ENCODE assay signal across 1 cellular context in the genomic region with DNA sequence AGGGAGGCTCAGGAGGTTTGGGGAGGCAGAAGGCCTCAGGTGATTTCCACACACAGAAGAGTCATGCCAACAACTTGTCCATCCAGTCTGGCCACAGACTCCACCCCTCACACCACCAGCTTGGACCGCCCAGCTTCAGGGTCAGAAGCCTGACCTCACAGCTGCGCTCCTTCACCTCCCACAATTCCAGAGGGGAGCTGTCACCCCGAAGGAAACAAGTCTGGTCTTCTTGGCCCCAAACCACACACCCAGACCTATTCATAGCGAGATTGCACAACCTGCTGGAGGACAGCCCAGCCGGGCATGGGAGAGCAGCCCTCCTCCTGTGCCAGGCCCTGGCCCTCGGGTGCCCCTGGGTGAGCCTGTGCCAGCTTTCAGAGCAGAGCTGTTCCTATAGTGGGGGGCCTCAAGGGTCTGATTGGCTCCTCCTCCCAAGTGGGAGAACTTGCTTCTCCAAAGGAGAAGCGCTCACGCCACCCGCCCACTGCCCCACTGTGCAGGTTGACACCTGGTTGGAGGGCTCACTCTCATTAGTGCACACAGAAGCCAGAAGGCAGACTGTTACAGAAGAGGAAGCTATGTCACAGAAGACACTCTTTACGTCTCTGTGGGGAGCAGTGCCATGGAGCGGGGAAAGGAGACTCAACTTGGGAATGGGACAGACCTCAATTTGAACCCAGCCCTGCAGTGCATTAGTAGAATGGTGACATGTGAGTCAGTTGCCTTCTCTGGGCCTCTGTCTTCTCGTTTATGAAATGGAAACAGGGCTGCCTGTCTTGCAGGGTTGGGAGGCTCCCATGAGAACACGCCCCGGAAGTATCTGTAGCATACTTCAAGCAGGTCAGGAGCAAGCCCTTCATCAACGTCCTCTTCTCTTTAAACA.
A peak's percentile ranks its signal among the peaks of the same experiment; 100 is the strongest.
TF ChIP-seq lines count a peak whose summit lies in the region.

No MANE protein-coding gene starts in this region.

TF ChIP-seq in K562, 482 proteins besides CTCF, POLR2A, EP300 and RAD21 (continued from another document and continues in another):
- no peak for TF ChIP-seq PRMT5 (CRISPR knock-in tag; IDR thresholded peaks at IDR 0.05)
- peak; percentile 41; the same call in 1 of the 2 replicates for TF ChIP-seq SMAD4 (CRISPR knock-in tag; conservative IDR thresholded peaks at IDR 0.05)
- TF ChIP-seq CEBPG (CRISPR knock-in tag; IDR thresholded peaks at IDR 0.05), result peak; percentile 82; the same call in 1 of the 2 replicates
- peak; percentile 88 to 92 for TF ChIP-seq CEBPG (tag; conservative IDR thresholded peaks at IDR 0.05 in 1 of 2, IDR thresholded peaks at IDR 0.05 in 1 of 2)
- no peak for TF ChIP-seq EWSR1 (IDR thresholded peaks at IDR 0.05; ENCODE audit: borderline replicate concordance, low read depth, partially characterized antibody)
- TF ChIP-seq ZNF12 (CRISPR knock-in tag; IDR thresholded peaks at IDR 0.05), result no peak
- no peak for TF ChIP-seq GTF2E2 (tag; IDR thresholded peaks at IDR 0.05)
- TF ChIP-seq NR2C1 (IDR thresholded peaks at IDR 0.05), result peak; percentile 53; the same call in 1 of the 2 replicates
- TF ChIP-seq NR2C1 (tag; IDR thresholded peaks at IDR 0.05), result peak; percentile 76; the same call in 1 of the 2 replicates
- TF ChIP-seq, protein P1, sequence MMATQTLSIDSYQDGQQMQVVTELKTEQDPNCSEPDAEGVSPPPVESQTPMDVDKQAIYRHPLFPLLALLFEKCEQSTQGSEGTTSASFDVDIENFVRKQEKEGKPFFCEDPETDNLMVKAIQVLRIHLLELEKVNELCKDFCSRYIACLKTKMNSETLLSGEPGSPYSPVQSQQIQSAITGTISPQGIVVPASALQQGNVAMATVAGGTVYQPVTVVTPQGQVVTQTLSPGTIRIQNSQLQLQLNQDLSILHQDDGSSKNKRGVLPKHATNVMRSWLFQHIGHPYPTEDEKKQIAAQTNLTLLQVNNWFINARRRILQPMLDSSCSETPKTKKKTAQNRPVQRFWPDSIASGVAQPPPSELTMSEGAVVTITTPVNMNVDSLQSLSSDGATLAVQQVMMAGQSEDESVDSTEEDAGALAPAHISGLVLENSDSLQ (IDR thresholded peaks at IDR 0.05), result peak; percentile 41; the same call in 1 of the 2 replicates
- TF ChIP-seq HDAC3 (IDR thresholded peaks at IDR 0.05; ENCODE audit: borderline replicate concordance, partially characterized antibody), result no peak
- TF ChIP-seq MTA3 (IDR thresholded peaks at IDR 0.05; ENCODE audit: borderline replicate concordance), result no peak
- no peak for TF ChIP-seq POU5F1 (IDR thresholded peaks at IDR 0.05; ENCODE audit: borderline replicate concordance, low read depth, low read length, partially characterized antibody)
- TF ChIP-seq C11orf30 (IDR thresholded peaks at IDR 0.05; ENCODE audit: low read depth), result no peak
- TF ChIP-seq FOXK1 (CRISPR knock-in tag; IDR thresholded peaks at IDR 0.05; ENCODE audit: borderline replicate concordance), result no peak
- no peak for TF ChIP-seq ZNF133 (CRISPR knock-in tag; IDR thresholded peaks at IDR 0.05)
- TF ChIP-seq BMI1 (IDR thresholded peaks at IDR 0.05; ENCODE audit: low read length), result no peak
- TF ChIP-seq RUNX1 (IDR thresholded peaks at IDR 0.05; ENCODE audit: low read depth), result no peak
- no peak for TF ChIP-seq BDP1 (IDR thresholded peaks at IDR 0.05; ENCODE audit: insufficient read depth, insufficient read length)
- TF ChIP-seq, protein P2, sequence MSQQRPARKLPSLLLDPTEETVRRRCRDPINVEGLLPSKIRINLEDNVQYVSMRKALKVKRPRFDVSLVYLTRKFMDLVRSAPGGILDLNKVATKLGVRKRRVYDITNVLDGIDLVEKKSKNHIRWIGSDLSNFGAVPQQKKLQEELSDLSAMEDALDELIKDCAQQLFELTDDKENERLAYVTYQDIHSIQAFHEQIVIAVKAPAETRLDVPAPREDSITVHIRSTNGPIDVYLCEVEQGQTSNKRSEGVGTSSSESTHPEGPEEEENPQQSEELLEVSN (IDR thresholded peaks at IDR 0.05; ENCODE audit: borderline replicate concordance in 1 of 2, extremely low read depth in 1 of 2, insufficient read depth in 1 of 2, insufficient read length in 1 of 2, low read depth in 1 of 2, low read length in 1 of 2, poor library complexity in 1 of 2, severe bottlenecking in 1 of 2), result peak in 1 of 2 experiments; percentile 17
- no peak for TF ChIP-seq MCM7 (IDR thresholded peaks at IDR 0.05)
- 0 out of 2 replicates have a peak, but pooled peaks have one; percentile 40 for TF ChIP-seq NFXL1 (CRISPR knock-in tag; IDR thresholded peaks at IDR 0.05)
- TF ChIP-seq, protein P3, sequence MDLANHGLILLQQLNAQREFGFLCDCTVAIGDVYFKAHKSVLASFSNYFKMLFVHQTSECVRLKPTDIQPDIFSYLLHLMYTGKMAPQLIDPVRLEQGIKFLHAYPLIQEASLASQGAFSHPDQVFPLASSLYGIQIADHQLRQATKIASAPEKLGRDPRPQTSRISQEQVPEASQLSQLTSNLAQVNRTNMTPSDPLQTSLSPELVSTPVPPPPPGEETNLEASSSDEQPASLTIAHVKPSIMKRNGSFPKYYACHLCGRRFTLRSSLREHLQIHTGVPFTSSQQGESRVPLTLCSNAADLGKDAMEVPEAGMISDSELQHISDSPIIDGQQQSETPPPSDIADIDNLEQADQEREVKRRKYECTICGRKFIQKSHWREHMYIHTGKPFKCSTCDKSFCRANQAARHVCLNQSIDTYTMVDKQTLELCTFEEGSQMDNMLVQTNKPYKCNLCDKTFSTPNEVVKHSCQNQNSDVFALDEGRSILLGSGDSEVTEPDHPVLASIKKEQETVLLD (IDR thresholded peaks at IDR 0.05), result 0 out of 2 replicates have a peak, but pooled peaks have one; percentile 33
- no peak for TF ChIP-seq STAG1 (CRISPR knock-in tag; IDR thresholded peaks at IDR 0.05; ENCODE audit: borderline replicate concordance)
- TF ChIP-seq RBM25 (IDR thresholded peaks at IDR 0.05; ENCODE audit: low read depth, low read length, severe bottlenecking), result no peak
- TF ChIP-seq, protein P4, sequence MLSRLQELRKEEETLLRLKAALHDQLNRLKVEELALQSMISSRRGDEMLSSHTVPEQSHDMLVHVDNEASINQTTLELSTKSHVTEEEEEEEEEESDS (CRISPR knock-in tag; IDR thresholded peaks at IDR 0.05), result no peak
- TF ChIP-seq, protein P5, sequence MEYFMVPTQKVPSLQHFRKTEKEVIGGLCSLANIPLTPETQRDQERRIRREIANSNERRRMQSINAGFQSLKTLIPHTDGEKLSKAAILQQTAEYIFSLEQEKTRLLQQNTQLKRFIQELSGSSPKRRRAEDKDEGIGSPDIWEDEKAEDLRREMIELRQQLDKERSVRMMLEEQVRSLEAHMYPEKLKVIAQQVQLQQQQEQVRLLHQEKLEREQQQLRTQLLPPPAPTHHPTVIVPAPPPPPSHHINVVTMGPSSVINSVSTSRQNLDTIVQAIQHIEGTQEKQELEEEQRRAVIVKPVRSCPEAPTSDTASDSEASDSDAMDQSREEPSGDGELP (CRISPR knock-in tag; IDR thresholded peaks at IDR 0.05; ENCODE audit: borderline replicate concordance), result peak; percentile 93
- TF ChIP-seq, protein P6, sequence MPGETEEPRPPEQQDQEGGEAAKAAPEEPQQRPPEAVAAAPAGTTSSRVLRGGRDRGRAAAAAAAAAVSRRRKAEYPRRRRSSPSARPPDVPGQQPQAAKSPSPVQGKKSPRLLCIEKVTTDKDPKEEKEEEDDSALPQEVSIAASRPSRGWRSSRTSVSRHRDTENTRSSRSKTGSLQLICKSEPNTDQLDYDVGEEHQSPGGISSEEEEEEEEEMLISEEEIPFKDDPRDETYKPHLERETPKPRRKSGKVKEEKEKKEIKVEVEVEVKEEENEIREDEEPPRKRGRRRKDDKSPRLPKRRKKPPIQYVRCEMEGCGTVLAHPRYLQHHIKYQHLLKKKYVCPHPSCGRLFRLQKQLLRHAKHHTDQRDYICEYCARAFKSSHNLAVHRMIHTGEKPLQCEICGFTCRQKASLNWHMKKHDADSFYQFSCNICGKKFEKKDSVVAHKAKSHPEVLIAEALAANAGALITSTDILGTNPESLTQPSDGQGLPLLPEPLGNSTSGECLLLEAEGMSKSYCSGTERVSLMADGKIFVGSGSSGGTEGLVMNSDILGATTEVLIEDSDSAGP (CRISPR knock-in tag; IDR thresholded peaks at IDR 0.05), result no peak
- no peak for TF ChIP-seq ETS2 (tag; IDR thresholded peaks at IDR 0.05; ENCODE audit: borderline replicate concordance, poor library complexity, severe bottlenecking)
- TF ChIP-seq HDGF (IDR thresholded peaks at IDR 0.05), result no peak
- no peak for TF ChIP-seq MAFG (tag; conservative IDR thresholded peaks at IDR 0.05)
- TF ChIP-seq, protein P7, sequence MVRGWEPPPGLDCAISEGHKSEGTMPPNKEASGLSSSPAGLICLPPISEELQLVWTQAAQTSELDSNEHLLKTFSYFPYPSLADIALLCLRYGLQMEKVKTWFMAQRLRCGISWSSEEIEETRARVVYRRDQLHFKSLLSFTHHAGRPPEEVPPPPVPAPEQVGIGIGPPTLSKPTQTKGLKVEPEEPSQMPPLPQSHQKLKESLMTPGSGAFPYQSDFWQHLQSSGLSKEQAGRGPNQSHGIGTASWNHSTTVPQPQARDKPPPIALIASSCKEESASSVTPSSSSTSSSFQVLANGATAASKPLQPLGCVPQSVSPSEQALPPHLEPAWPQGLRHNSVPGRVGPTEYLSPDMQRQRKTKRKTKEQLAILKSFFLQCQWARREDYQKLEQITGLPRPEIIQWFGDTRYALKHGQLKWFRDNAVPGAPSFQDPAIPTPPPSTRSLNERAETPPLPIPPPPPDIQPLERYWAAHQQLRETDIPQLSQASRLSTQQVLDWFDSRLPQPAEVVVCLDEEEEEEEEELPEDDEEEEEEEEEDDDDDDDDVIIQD (CRISPR knock-in tag; IDR thresholded peaks at IDR 0.05), result no peak
- no peak for TF ChIP-seq ZSCAN32 (CRISPR knock-in tag; IDR thresholded peaks at IDR 0.05)
- peak; percentile 36; the same call in 1 of the 2 replicates for TF ChIP-seq CXXC5 (CRISPR knock-in tag; IDR thresholded peaks at IDR 0.05)
- peak; percentile 15; the same call in 1 of the 2 replicates for TF ChIP-seq ATF7 (IDR thresholded peaks at IDR 0.05)
- 0 out of 2 replicates have a peak, but pooled peaks have one; percentile 26 for TF ChIP-seq HDAC8 (tag; IDR thresholded peaks at IDR 0.05)
- TF ChIP-seq HDAC1 (IDR thresholded peaks at IDR 0.05), result peak in 1 of 2 experiments; percentile 30; a peak in 1 of 4 replicates
- TF ChIP-seq, protein P8, sequence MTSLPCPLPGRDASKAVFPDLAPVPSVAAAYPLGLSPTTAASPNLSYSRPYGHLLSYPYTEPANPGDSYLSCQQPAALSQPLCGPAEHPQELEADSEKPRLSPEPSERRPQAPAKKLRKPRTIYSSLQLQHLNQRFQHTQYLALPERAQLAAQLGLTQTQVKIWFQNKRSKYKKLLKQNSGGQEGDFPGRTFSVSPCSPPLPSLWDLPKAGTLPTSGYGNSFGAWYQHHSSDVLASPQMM (CRISPR knock-in tag; IDR thresholded peaks at IDR 0.05), result no peak
- no peak for TF ChIP-seq ZNF77 (CRISPR knock-in tag; IDR thresholded peaks at IDR 0.05)
- TF ChIP-seq TCFL5 (CRISPR knock-in tag; conservative IDR thresholded peaks at IDR 0.05), result no peak
- TF ChIP-seq ZNF274 (IDR thresholded peaks at IDR 0.05; ENCODE audit: borderline replicate concordance, low read depth, low read length), result no peak
- TF ChIP-seq, protein P9, sequence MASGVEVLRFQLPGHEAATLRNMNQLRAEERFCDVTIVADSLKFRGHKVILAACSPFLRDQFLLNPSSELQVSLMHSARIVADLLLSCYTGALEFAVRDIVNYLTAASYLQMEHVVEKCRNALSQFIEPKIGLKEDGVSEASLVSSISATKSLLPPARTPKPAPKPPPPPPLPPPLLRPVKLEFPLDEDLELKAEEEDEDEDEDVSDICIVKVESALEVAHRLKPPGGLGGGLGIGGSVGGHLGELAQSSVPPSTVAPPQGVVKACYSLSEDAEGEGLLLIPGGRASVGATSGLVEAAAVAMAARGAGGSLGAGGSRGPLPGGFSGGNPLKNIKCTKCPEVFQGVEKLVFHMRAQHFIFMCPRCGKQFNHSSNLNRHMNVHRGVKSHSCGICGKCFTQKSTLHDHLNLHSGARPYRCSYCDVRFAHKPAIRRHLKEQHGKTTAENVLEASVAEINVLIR (CRISPR knock-in tag; IDR thresholded peaks at IDR 0.05), result no peak
- TF ChIP-seq ZBTB1 (CRISPR knock-in tag; IDR thresholded peaks at IDR 0.05; ENCODE audit: borderline replicate concordance, low read depth), result no peak
- TF ChIP-seq, protein P10, sequence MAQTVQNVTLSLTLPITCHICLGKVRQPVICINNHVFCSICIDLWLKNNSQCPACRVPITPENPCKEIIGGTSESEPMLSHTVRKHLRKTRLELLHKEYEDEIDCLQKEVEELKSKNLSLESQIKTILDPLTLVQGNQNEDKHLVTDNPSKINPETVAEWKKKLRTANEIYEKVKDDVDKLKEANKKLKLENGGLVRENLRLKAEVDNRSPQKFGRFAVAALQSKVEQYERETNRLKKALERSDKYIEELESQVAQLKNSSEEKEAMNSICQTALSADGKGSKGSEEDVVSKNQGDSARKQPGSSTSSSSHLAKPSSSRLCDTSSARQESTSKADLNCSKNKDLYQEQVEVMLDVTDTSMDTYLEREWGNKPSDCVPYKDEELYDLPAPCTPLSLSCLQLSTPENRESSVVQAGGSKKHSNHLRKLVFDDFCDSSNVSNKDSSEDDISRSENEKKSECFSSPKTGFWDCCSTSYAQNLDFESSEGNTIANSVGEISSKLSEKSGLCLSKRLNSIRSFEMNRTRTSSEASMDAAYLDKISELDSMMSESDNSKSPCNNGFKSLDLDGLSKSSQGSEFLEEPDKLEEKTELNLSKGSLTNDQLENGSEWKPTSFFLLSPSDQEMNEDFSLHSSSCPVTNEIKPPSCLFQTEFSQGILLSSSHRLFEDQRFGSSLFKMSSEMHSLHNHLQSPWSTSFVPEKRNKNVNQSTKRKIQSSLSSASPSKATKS (CRISPR knock-in tag; IDR thresholded peaks at IDR 0.05), result no peak
- TF ChIP-seq, protein P11, sequence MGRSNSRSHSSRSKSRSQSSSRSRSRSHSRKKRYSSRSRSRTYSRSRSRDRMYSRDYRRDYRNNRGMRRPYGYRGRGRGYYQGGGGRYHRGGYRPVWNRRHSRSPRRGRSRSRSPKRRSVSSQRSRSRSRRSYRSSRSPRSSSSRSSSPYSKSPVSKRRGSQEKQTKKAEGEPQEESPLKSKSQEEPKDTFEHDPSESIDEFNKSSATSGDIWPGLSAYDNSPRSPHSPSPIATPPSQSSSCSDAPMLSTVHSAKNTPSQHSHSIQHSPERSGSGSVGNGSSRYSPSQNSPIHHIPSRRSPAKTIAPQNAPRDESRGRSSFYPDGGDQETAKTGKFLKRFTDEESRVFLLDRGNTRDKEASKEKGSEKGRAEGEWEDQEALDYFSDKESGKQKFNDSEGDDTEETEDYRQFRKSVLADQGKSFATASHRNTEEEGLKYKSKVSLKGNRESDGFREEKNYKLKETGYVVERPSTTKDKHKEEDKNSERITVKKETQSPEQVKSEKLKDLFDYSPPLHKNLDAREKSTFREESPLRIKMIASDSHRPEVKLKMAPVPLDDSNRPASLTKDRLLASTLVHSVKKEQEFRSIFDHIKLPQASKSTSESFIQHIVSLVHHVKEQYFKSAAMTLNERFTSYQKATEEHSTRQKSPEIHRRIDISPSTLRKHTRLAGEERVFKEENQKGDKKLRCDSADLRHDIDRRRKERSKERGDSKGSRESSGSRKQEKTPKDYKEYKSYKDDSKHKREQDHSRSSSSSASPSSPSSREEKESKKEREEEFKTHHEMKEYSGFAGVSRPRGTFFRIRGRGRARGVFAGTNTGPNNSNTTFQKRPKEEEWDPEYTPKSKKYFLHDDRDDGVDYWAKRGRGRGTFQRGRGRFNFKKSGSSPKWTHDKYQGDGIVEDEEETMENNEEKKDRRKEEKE (IDR thresholded peaks at IDR 0.05; ENCODE audit: borderline replicate concordance in 1 of 2, control insufficient read depth in 1 of 2, low read depth in 2 of 2, low read length in 1 of 2), result no peak
- TF ChIP-seq RFX5 (IDR thresholded peaks at IDR 0.05; ENCODE audit: low read depth, low read length), result no peak
- no peak for TF ChIP-seq XRCC5 (IDR thresholded peaks at IDR 0.05; ENCODE audit: low read depth, low read length)
- TF ChIP-seq CBFA2T2 (conservative IDR thresholded peaks at IDR 0.05), result 0 out of 2 replicates have a peak, but pooled peaks have one; percentile 13
- no peak for TF ChIP-seq GATAD2A (IDR thresholded peaks at IDR 0.05)
